13 cellular contexts compared by ENCODE assay signal in genomic region chr22:44261861-44262595, GRCh38. TPM values are rescaled to one million over a fixed set of nuclear protein-coding genes. Genes with fewer than 3 reads are reported as not detected.
A peak's percentile ranks its signal among the peaks of the same experiment; 100 is the strongest.
DNase-seq lines count a peak whose midpoint lies in the region; TF ChIP-seq lines count a peak whose summit lies in the region.
"Had no signal": no experiment of that assay in that cellular context is flagged by ENCODE, and none has a peak within 500 bp of the region (broad histone marks: within the 10 kb centered on the region; RNA-seq: fewer than 3 reads in every experiment).

No MANE protein-coding gene starts in this region.

- H3K9me3 ChIP-seq in osteoblast (ENCODE audit: low read depth, low read length), result peaks cover 3% of the 10 kb centered on the region
- H3K9me3 ChIP-seq in esophagus squamous epithelium, result peaks cover 0 to 6% (median 0%) of the 10 kb centered on the region in 3 donors

- H3K4me1 ChIP-seq in osteoblast (ENCODE audit: insufficient read depth, low read length), result no peaks in the 10 kb centered on the region
- H3K4me1 ChIP-seq in esophagus squamous epithelium, result no peaks in the 10 kb centered on the region

- H3K36me3 ChIP-seq in osteoblast (ENCODE audit: insufficient read depth, low read length) (peaks cover 3% of the 10 kb centered on the region), esophagus squamous epithelium (no peaks in the 10 kb centered on the region)

- intact Hi-C loops in esophagus squamous epithelium (cut with DNase I), result no loop called here

- no peaks in the 10 kb centered on the region for H4K20me1 ChIP-seq in osteoblast (ENCODE audit: insufficient read depth, low read length)

- H3K4me3 ChIP-seq in osteoblast (ENCODE audit: insufficient read depth, low read length) (no peak overlapping the region), esophagus squamous epithelium (no peak overlapping the region)

- H3K27ac ChIP-seq in caudate nucleus (ENCODE audit: low read depth, low read length), result peak overlapping the region; percentile 39
- H3K27ac ChIP-seq in osteoblast (ENCODE audit: low read depth, low read length), result no peak overlapping the region
- H3K27ac ChIP-seq in esophagus squamous epithelium, result no peak overlapping the region
- H3K27ac ChIP-seq: 22Rv1 had no signal

- no peak overlapping the region for H3K4me2 ChIP-seq in osteoblast (ENCODE audit: insufficient read depth, low read length)

- TF ChIP-seq POLR2A in esophagus squamous epithelium (IDR thresholded peaks at IDR 0.05), result no peak

- 38 to 80% methylated on average over 2 to 8 of the region's 12 CpGs for WGBS in esophagus squamous epithelium, 2 donors

- no peak overlapping the region for H2AFZ ChIP-seq in osteoblast (ENCODE audit: low read length)

- no peaks in the 10 kb centered on the region for H3K27me3 ChIP-seq in osteoblast (ENCODE audit: insufficient read depth, low read length)
- peaks cover 0 to 37% (median 0%) of the 10 kb centered on the region in 4 donors for H3K27me3 ChIP-seq in esophagus squamous epithelium

- DNase-seq in DMS 273 (lab: John Stamatoyannopoulos, UW; ENCODE audit: unreplicated experiment) (peak; percentile 43), DMS 273 treated with DMSO at 0.1 percent for 48 hours (lab: John Stamatoyannopoulos, UW) (no peak), NCI-H2227 treated with DMSO at 0.1 percent for 48 hours (lab: John Stamatoyannopoulos, UW) (peak; percentile 8), caudate nucleus (lab: John Stamatoyannopoulos, UW) (peak in 12 of 61 donors; percentile 9 to 57 (median 24)), osteoblast (ENCODE audit: insufficient read length, low spot score, missing footprints) (peak; percentile 71), esophagus squamous epithelium (lab: John Stamatoyannopoulos, UW) (no peak), dermis blood vessel endothelial cell (no peak), NCI-H1048 (lab: John Stamatoyannopoulos, UW) (no peak)
- DNase-seq: activated CD4-positive, alpha-beta T cell treated with anti-CD3 and anti-CD28 coated beads for 1 hour; activated gamma-delta T cell; trophoblast cell had no signal

- no peaks in the 10 kb centered on the region for H3K79me2 ChIP-seq in osteoblast (ENCODE audit: insufficient read depth, low read length)

- TF ChIP-seq CTCF in osteoblast (IDR thresholded peaks at IDR 0.05; ENCODE audit: extremely low read depth, low read depth, low read length) (no peak), esophagus squamous epithelium (IDR thresholded peaks at IDR 0.05) (no peak)

RNA-seq across cellular contexts. Expression of gene SHISAL1, which starts 50.7 kb away (rescaled TPM):
- 52.5 and 57.2 TPM in 2 replicates for total RNA-seq in osteoblast
- total RNA-seq in esophagus squamous epithelium, result 1 to 10 TPM in 1 of 4 donors, under 1 TPM in 3; 0.08 to 1.3 (median 0.31) TPM
- total RNA-seq in dermis blood vessel endothelial cell, result not detected in 2 replicates
- total RNA-seq: epithelial cell of proximal tubule had no signal

Comparison
In these comparisons a context has a peak if more than half of its experiments do, and no peak if none do; other contexts are left out.
1. DNase-seq: peak in DMS 273 (single experiment), NCI-H2227 treated with DMSO at 0.1 percent for 48 hours (single experiment) and osteoblast (single experiment); none in DMS 273 treated with DMSO at 0.1 percent for 48 hours (single experiment), esophagus squamous epithelium (single experiment), dermis blood vessel endothelial cell (single experiment) and NCI-H1048 (single experiment).
2. RNA of gene SHISAL1, which starts 50.7 kb away (total RNA-seq): 52.5 to 57.2 TPM in osteoblast; 0.08 to 1.3 TPM in esophagus squamous epithelium and not detected in dermis blood vessel endothelial cell; every median in the first group is over 10 times any median in the second.